In genomic region chr2:164913640-164914346, GRCh38 we compare ENCODE assay signal across 1 cellular context.
TF ChIP-seq lines count a peak whose summit lies in the region.

No MANE protein-coding gene starts in this region.

TF ChIP-seq in SK-N-SH treated with all-trans-retinoic acid at 6 μM for 48 hours, 23 proteins besides CTCF, POLR2A, EP300 and RAD21 (continued from another document):
- TF ChIP-seq CSRNP3 (CRISPR knock-in tag; IDR thresholded peaks at IDR 0.05), result no peak
- TF ChIP-seq CREB5 (CRISPR knock-in tag; IDR thresholded peaks at IDR 0.05; ENCODE audit: low read depth), result no peak
